In the genomic region with DNA sequence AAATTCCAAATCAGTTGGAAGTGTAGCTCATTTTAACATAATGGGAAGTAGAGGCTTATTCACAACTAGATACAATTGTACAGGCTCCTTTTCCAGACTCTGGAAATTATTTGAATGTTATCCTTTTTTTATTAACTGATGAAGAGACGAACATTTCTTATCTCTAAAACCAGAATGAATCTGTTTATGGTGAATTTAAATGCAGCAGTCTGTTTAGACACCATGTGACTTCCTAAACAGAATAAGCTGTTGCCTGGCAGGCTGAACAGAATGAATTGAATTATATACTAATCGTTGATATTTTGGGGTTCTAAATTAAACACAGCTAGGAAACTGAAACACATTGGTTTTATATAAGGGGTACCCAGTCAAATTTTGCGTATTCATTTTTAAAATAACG, we compare ENCODE assay signal across 27 cellular contexts.
"Had no signal": no experiment of that assay in that cellular context is flagged by ENCODE, and none has a peak within 500 bp of the region (broad histone marks: within the 10 kb centered on the region; RNA-seq: fewer than 3 reads in every experiment).

No MANE protein-coding gene starts in this region.

- H3K4me3 Mint-ChIP-seq: activated B cell treated with CpG ODN at 0.5 μM for 24 hours; activated T-helper 1 cell treated with anti-CD3 and anti-CD28 coated beads, Interleukin-12 subunit alpha, Interleukin-12 subunit beta, Interleukin-2, Interleukin-4 antibody, amounts not matched to agents 30 ng/mL and 10 ng/mL and 1 ng/mL, durations not matched to agents 14 hours and 24 hours and 36 hours; central memory CD8-positive, alpha-beta T cell had no signal

- DNase-seq: activated B cell treated with CpG ODN at 0.5 μM for 24 hours; activated CD4-positive, alpha-beta T cell treated with anti-CD3 and anti-CD28 coated beads for 1 hour; activated CD4-positive, alpha-beta T cell treated with anti-CD3 and anti-CD28 coated beads, Interleukin-2, amount 10 ng/mL, durations not matched to agents 24 days and 14 days; activated CD4-positive, alpha-beta T cell treated with anti-CD3 and anti-CD28 coated beads, Interleukin-2, amount 50 U/mL, for 48 hours; activated effector memory CD4-positive, alpha-beta T cell treated with Interleukin-2 at 50 U/mL for 16 hours; activated naive CD4-positive, alpha-beta T cell; Kasumi-1; NCI-H1092; NCI-H1417; NCI-H1930; NCI-H2171; NCI-H2227 treated with DMSO at 0.1 percent for 48 hours; NCI-H446 treated with DMSO at 0.1 percent for 48 hours; NCI-H524 treated with DMSO at 0.1 percent for 48 hours; NCI-H774; OCI-M1; Peyer's patch; Right ventricle myocardium superior; T-cell; T-helper 2 cell; T1000 had no signal

- ATAC-seq: K562, T-cell had no signal

- H3K4me3 ChIP-seq: ascending aorta, K562, Peyer's patch, SJSA1 had no signal

- H3K27me3 Mint-ChIP-seq: activated B cell treated with CpG ODN at 0.5 μM for 24 hours; activated CD4-positive, alpha-beta T cell treated with anti-CD3 and anti-CD28 coated beads, Interleukin-2, amount 10 ng/mL, durations not matched to agents 24 days and 14 days; activated naive CD4-positive, alpha-beta T cell treated with anti-CD3 and anti-CD28 coated beads, Interleukin-2, amount 50 U/mL, for 24 hours; central memory CD8-positive, alpha-beta T cell; T-cell had no signal

- H3K9me3 Mint-ChIP-seq: activated B cell treated with CpG ODN at 0.5 μM for 24 hours; activated CD4-positive, alpha-beta T cell treated with anti-CD3 and anti-CD28 coated beads, Interleukin-2, amount 10 ng/mL, durations not matched to agents 24 days and 14 days; activated naive CD4-positive, alpha-beta T cell treated with anti-CD3 and anti-CD28 coated beads, Interleukin-2, amount 50 U/mL, for 24 hours; activated T-helper 1 cell treated with anti-CD3 and anti-CD28 coated beads, Interleukin-12 subunit alpha, Interleukin-12 subunit beta, Interleukin-2, Interleukin-4 antibody, amounts not matched to agents 30 ng/mL and 10 ng/mL and 1 ng/mL, durations not matched to agents 14 hours and 24 hours and 36 hours; central memory CD8-positive, alpha-beta T cell; T-cell had no signal

- H3K27ac Mint-ChIP-seq: activated B cell treated with CpG ODN at 0.5 μM for 24 hours; activated T-helper 1 cell treated with anti-CD3 and anti-CD28 coated beads, Interleukin-12 subunit alpha, Interleukin-12 subunit beta, Interleukin-2, Interleukin-4 antibody, amounts not matched to agents 30 ng/mL and 10 ng/mL and 1 ng/mL, durations not matched to agents 14 hours and 24 hours and 36 hours; T-cell had no signal

- H3K9me3 ChIP-seq: ascending aorta, Peyer's patch, SJSA1 had no signal

- H3K27ac ChIP-seq: ascending aorta, Peyer's patch, SJSA1 had no signal

- H3K27me3 ChIP-seq: ascending aorta, Peyer's patch, SJSA1 had no signal
